Comparison of ENCODE assay signal across 14 cellular contexts in the genomic region with DNA sequence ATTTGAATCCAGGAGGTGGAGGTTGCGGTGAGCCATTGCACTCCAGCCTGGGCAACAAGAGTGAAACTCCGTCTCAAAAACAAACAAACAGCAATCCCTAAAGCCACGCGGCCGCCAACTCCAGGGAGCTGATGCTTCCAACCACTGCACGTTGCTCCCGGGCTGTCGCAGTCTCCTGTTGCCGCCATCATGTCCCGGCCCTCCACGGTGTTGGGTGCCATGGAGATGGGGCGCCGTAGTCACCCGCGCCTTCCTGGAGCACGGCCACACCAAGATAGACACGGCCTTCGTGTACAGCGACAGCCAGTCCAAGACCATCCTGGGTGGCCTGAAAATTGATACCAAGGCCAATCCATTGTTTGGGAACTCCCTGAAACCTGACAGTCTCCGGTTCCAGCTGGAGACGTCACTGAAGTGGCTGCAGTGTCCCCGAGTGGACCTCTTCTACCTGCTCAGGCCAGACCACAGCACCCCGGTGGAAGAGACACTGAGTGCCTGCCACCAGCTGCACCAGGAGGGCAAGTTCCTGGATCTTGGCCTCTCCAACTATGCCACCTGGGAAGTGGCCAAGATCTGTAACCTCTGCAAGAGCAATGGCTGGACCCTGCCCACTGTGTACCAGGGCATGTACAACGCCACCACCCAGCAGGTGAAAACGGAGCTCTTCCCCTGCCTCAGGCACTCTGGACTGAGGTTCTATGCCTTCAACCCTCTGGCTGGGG.
"Had no signal": no experiment of that assay in that cellular context is flagged by ENCODE, and none has a peak within 500 bp of the region (broad histone marks: within the 10 kb centered on the region; RNA-seq: fewer than 3 reads in every experiment).

No MANE protein-coding gene starts in this region.

- ATAC-seq: T-helper 17 cell had no signal

- H3K4me1 ChIP-seq: stomach, testis, upper lobe of left lung had no signal

- H3K27me3 Mint-ChIP-seq: activated naive CD8-positive, alpha-beta T cell; dendritic cell treated with granulocyte-macrophage colony-stimulating factor and Interleukin-4, amounts not matched to agents 40 ng/mL and 50 ng/mL, for 4 days; T-helper 17 cell had no signal

- H3K4me3 Mint-ChIP-seq: activated naive CD8-positive, alpha-beta T cell; dendritic cell treated with granulocyte-macrophage colony-stimulating factor and Interleukin-4, amounts not matched to agents 40 ng/mL and 50 ng/mL, for 4 days; T-helper 17 cell had no signal

- DNase-seq: activated CD4-positive, alpha-beta T cell treated with anti-CD3 and anti-CD28 coated beads, Interleukin-2, amount 50 U/mL, for 48 hours; activated gamma-delta T cell; effector memory CD4-positive, alpha-beta T cell; esophagus squamous epithelium; mammary epithelial cell; midbrain; stomach; T-helper 17 cell; testis; WERI-Rb-1 had no signal

- H3K27ac Mint-ChIP-seq: activated naive CD8-positive, alpha-beta T cell; dendritic cell treated with granulocyte-macrophage colony-stimulating factor and Interleukin-4, amounts not matched to agents 40 ng/mL and 50 ng/mL, for 4 days; T-helper 17 cell had no signal

- H3K9me3 Mint-ChIP-seq: dendritic cell treated with granulocyte-macrophage colony-stimulating factor and Interleukin-4, amounts not matched to agents 40 ng/mL and 50 ng/mL, for 4 days had no signal

- H3K9me3 ChIP-seq: esophagus squamous epithelium, stomach, testis, upper lobe of left lung had no signal

- H3K27me3 ChIP-seq: esophagus squamous epithelium, stomach, testis, upper lobe of left lung had no signal

- H3K36me3 ChIP-seq: upper lobe of left lung had no signal

- H3K4me3 ChIP-seq: esophagus squamous epithelium, skin epidermis, stomach, testis, upper lobe of left lung had no signal

- H3K27ac ChIP-seq: esophagus squamous epithelium, skin epidermis, stomach, testis, upper lobe of left lung, WERI-Rb-1 had no signal
